8 cellular contexts compared by ENCODE assay signal in the genomic region with DNA sequence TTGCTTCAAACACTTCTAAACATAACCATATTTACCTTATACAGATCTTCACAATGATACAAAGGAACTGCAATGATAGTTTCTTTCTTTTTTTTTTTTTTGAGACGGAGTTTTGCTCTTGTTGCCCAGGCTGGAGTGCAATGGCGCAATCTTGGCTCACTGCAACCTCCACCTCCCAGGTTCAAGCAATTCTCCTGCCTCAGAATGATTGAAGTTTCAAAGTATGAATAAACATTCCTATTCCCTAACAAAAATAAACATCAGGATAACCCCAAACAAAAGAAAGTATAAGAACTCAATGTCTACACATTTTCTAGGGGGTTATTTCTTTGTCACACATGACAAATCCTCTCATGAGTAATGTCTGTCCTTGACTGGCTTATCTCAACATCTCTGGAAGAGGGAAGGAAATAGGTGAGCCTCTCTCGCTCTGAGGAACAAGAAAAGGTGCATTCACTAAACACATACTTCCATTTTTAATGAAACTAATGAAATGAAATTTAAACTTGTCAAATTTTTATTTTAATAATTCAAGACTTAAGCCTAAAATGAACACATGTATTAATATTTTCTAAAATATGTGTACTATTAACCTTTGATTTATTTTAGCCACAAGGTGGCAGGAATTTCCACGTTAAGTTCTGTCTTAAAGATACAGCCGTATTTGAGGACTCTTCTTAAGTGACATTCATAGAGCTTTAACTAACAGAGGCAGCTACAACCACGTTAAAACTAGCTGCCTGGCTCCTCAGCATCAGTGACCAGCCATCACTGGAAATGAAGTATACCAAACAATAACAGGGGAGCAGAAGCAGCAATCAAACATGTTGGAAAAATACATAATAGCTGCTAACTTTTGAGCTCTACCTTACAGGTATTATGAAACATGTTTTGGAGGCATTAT. TPM values are rescaled to one million over a fixed set of nuclear protein-coding genes. Genes with fewer than 3 reads are reported as not detected.
DNase-seq lines count a peak whose midpoint lies in the region; ATAC-seq and TF ChIP-seq lines count a peak whose summit lies in the region.

No MANE protein-coding gene starts in this region.

- peak; percentile 41 for TF ChIP-seq RAD21 in IMR-90 (IDR thresholded peaks at IDR 0.05; ENCODE audit: low read length)

- peak overlapping the region; percentile 34; the same call in 1 of the 2 replicates for H3K4ac ChIP-seq in IMR-90 (ENCODE audit: low read depth, low read length)

- DNase-seq in ACHN (peak; percentile 65), G401 (ENCODE audit: low spot score) (peak; percentile 11), IMR-90 (peak; percentile 56), lower lobe of right lung (no peak), transverse colon (no peak), nucleus accumbens (lab: John Stamatoyannopoulos, UW) (no peak), activated gamma-delta T cell treated with Interleukin-2 at 50 U/mL for 16 hours (no peak)
- DNase-seq in activated CD8-positive, alpha-beta T cell treated with anti-CD3 and anti-CD28 coated beads for 36 hours: no peak

- H2AK9ac ChIP-seq in IMR-90 (replicated peaks; ENCODE audit: low read depth, low read length, poor library complexity): no peak overlapping the region

- peaks cover 7% of the 10 kb centered on the region for H3K9me1 ChIP-seq in IMR-90 (ENCODE audit: insufficient read depth, low read length)

- 0 out of 2 replicates have a peak overlapping the region, but pooled peaks have one; percentile 7 for H2BK120ac ChIP-seq in IMR-90 (ENCODE audit: low read depth, low read length)

- in situ Hi-C loops in ACHN (cut with HindIII; ENCODE audit: low pct_ligation_motif_present, low pct_unique_long_range_greater_than_20kb, low sequenced_read_pairs): no loop called here
- in situ Hi-C loops in G401 (cut with HindIII; ENCODE audit: low sequenced_read_pairs): no loop called here
- in situ Hi-C loops in IMR-90 (cut with MboI; ENCODE audit: low sequenced_read_pairs): no loop called here
- in situ Hi-C loops in transverse colon (cut with MboI; ENCODE audit: low pct_ligation_motif_present in 1 of 4, low pct_unique_long_range_greater_than_20kb in 1 of 4, low sequenced_read_pairs in 3 of 4): no loop called here

- dilution Hi-C loops in IMR-90 (cut with HindIII; ENCODE audit: low sequenced_read_pairs, unreplicated experiment): no loop called here

- peak; percentile 43 for TF ChIP-seq CTCF in IMR-90 (conservative IDR thresholded peaks at IDR 0.05; ENCODE audit: low read depth, low read length)
- TF ChIP-seq CTCF in activated CD8-positive, alpha-beta T cell treated with anti-CD3 and anti-CD28 coated beads for 36 hours (IDR thresholded peaks at IDR 0.05): peak; percentile 75
- TF ChIP-seq CTCF in lower lobe of right lung (IDR thresholded peaks at IDR 0.05): peak; percentile 23
- peak in 2 of 5 experiments; percentile 9 to 14 for TF ChIP-seq CTCF in transverse colon (IDR thresholded peaks at IDR 0.05)

- H3K4me1 Mint-ChIP-seq in activated CD8-positive, alpha-beta T cell treated with anti-CD3 and anti-CD28 coated beads for 36 hours (ENCODE audit: low read depth): peaks cover 18% of the 10 kb centered on the region

- CTCF ChIA-PET in IMR-90 (lab: Yijun Ruan, JAX): interaction anchor here (0.6 to 1.5 kb wide), 5 partner anchors 10 to 82 kb away, joined by 3 to 5 read pairs (median 3); no protein-coding TSS in a partner anchor
- CTCF ChIA-PET in activated CD8-positive, alpha-beta T cell treated with anti-CD3 and anti-CD28 coated beads for 36 hours (lab: Charles Lee): interaction anchor here (0.6 to 2.3 kb wide), 45 partner anchors 8 to 192 kb away, joined by 3 to 55 read pairs (median 5); no protein-coding TSS in a partner anchor

- H3K18ac ChIP-seq in IMR-90 (ENCODE audit: low read depth, low read length): no peak overlapping the region

- no peak for TF ChIP-seq EP300 in transverse colon (IDR thresholded peaks at IDR 0.05; ENCODE audit: low read depth)

- POLR2A ChIA-PET in IMR-90 (lab: Charles Lee; ENCODE audit: unreplicated experiment): no interaction called here
- POLR2A ChIA-PET in activated CD8-positive, alpha-beta T cell treated with anti-CD3 and anti-CD28 coated beads for 36 hours (lab: Charles Lee): interaction anchor here (0.9 to 1.3 kb wide), 3 partner anchors 16 to 84 kb away, joined by 3 to 5 read pairs (median 4); partner anchors contain the start of gene MALSU1

- no peak overlapping the region for H3K4me3 ChIP-seq in IMR-90 (ENCODE audit: insufficient read depth, low read depth, low read length)
- no peak overlapping the region for H3K4me3 ChIP-seq in lower lobe of right lung
- no peak overlapping the region for H3K4me3 ChIP-seq in transverse colon

- intact Hi-C loops in IMR-90 (cut with micrococcal nuclease) (no loop called here), lower lobe of right lung (cut with DNase I) (no loop called here), transverse colon (cut with DNase I; ENCODE audit: low total_unique reads) (no loop called here)
- intact Hi-C loops in activated CD8-positive, alpha-beta T cell treated with anti-CD3 and anti-CD28 coated beads for 36 hours (cut with micrococcal nuclease): loop anchor here (2.0 to 10.0 kb wide), 4 partner anchors 15 to 177 kb away; partner anchors contain the start of gene TRA2A

- peak overlapping the region; percentile 38; the same call in 1 of the 2 replicates for H3K4me2 ChIP-seq in IMR-90 (ENCODE audit: low read depth, low read length)

- H2AFZ ChIP-seq in IMR-90 (replicated peaks; ENCODE audit: low read length, poor library complexity): no peak overlapping the region

- H4K8ac ChIP-seq in IMR-90 (ENCODE audit: low read depth in 2 of 2, low read length in 2 of 2): peak overlapping the region in 1 of 2 experiments; percentile 23; a peak in 1 of 4 replicates

- no peak overlapping the region for H3K9ac ChIP-seq in IMR-90 (ENCODE audit: low read depth, low read length)

- peaks cover 12% of the 10 kb centered on the region for H3K27me3 Mint-ChIP-seq in activated CD8-positive, alpha-beta T cell treated with anti-CD3 and anti-CD28 coated beads for 36 hours

- H3K9me3 Mint-ChIP-seq in activated CD8-positive, alpha-beta T cell treated with anti-CD3 and anti-CD28 coated beads for 36 hours: peaks cover 3% of the 10 kb centered on the region

- peaks cover 2% of the 10 kb centered on the region for H3K36me3 Mint-ChIP-seq in activated CD8-positive, alpha-beta T cell treated with anti-CD3 and anti-CD28 coated beads for 36 hours (ENCODE audit: low read depth)

- TF ChIP-seq POLR2A in IMR-90 (IDR thresholded peaks at IDR 0.05; ENCODE audit: low read depth, low read length) (no peak), transverse colon (IDR thresholded peaks at IDR 0.05) (no peak)

- H2BK5ac ChIP-seq in IMR-90 (ENCODE audit: low read depth, low read length, poor library complexity, severe bottlenecking): peak overlapping the region; percentile 9

- peaks cover 18% of the 10 kb centered on the region; the same call in 1 of the 2 replicates for H4K20me1 ChIP-seq in IMR-90 (ENCODE audit: insufficient read depth, low read length)

- H3K4me3 Mint-ChIP-seq in activated CD8-positive, alpha-beta T cell treated with anti-CD3 and anti-CD28 coated beads for 36 hours: no peak overlapping the region

- BruUV-seq in IMR-90 (replicated peaks; lab: Mats Ljungman, UMichigan): no TSS peak

- H3K4me1 ChIP-seq in IMR-90 (ENCODE audit: control insufficient read depth, insufficient read depth, low read length): peaks cover 5% of the 10 kb centered on the region
- peaks cover 6% of the 10 kb centered on the region for H3K4me1 ChIP-seq in lower lobe of right lung
- H3K4me1 ChIP-seq in transverse colon: no peaks in the 10 kb centered on the region

- no peak overlapping the region for H3K27ac ChIP-seq in IMR-90 (ENCODE audit: insufficient read depth, low read length)
- H3K27ac ChIP-seq in lower lobe of right lung: no peak overlapping the region
- no peak overlapping the region for H3K27ac ChIP-seq in transverse colon

- H3K56ac ChIP-seq in IMR-90 (ENCODE audit: extremely low read depth, insufficient read depth, low read length): no peak overlapping the region

- no CpG with 5 or more reads among the region's 6 CpGs for whole genome bisulfite sequencing in IMR-90 (ENCODE audit: extremely low coverage in 2 of 2, insufficient read length in 1 of 2), 2 experiments
- 19 to 23% methylated on average over 6 of the region's 6 CpGs for WGBS in transverse colon (ENCODE audit: low coverage in 1 of 2), 2 donors

- H2BK20ac ChIP-seq in IMR-90 (ENCODE audit: low read depth, low read length): peak overlapping the region; percentile 30; the same call in 1 of the 2 replicates

- peak; percentile 54 for ATAC-seq in IMR-90 (ENCODE audit: low read depth)
- peak; percentile 52 for ATAC-seq in activated CD8-positive, alpha-beta T cell treated with anti-CD3 and anti-CD28 coated beads for 36 hours
- peak; percentile 46 to 87 for ATAC-seq in lower lobe of right lung

- H2BK15ac ChIP-seq in IMR-90 (ENCODE audit: low read depth, low read length): no peak overlapping the region

- H3K23ac ChIP-seq in IMR-90 (ENCODE audit: low read depth, low read length): no peak overlapping the region

- H3K9me3 ChIP-seq in IMR-90 (ENCODE audit: control insufficient read depth, insufficient read depth, low read length): no peaks in the 10 kb centered on the region
- no peaks in the 10 kb centered on the region for H3K9me3 ChIP-seq in lower lobe of right lung
- no peaks in the 10 kb centered on the region for H3K9me3 ChIP-seq in transverse colon

- no peak overlapping the region for H4K91ac ChIP-seq in IMR-90 (ENCODE audit: insufficient read depth, low read depth, low read length)

- peaks cover 27 to 70% of the 10 kb centered on the region in 2 experiments for H3K79me1 ChIP-seq in IMR-90 (ENCODE audit: low read depth in 1 of 2, low read length in 2 of 2)

- H3K14ac ChIP-seq in IMR-90 (replicated peaks; ENCODE audit: low read depth, low read length): no peak overlapping the region; the same call in 1 of the 2 replicates

- H3K36me3 ChIP-seq in IMR-90 (ENCODE audit: control insufficient read depth, insufficient read depth, low read length) (peaks cover 2% of the 10 kb centered on the region), lower lobe of right lung (no peaks in the 10 kb centered on the region), transverse colon (no peaks in the 10 kb centered on the region)

- H3K27me3 ChIP-seq in IMR-90 (ENCODE audit: control insufficient read depth, insufficient read depth, low read length) (no peaks in the 10 kb centered on the region), lower lobe of right lung (ENCODE audit: low read depth) (no peaks in the 10 kb centered on the region), transverse colon (peaks cover 6% of the 10 kb centered on the region)

- H2AK5ac ChIP-seq in IMR-90 (ENCODE audit: low read depth, low read length): peak overlapping the region; percentile 82; the same call in 1 of the 2 replicates

- H4K5ac ChIP-seq in IMR-90 (ENCODE audit: low read depth, low read length): no peak overlapping the region

- no peak overlapping the region for H3K27ac Mint-ChIP-seq in activated CD8-positive, alpha-beta T cell treated with anti-CD3 and anti-CD28 coated beads for 36 hours

RNA-seq across cellular contexts. Expression of gene MALSU1, which starts 58.3 kb away (rescaled TPM):
- total RNA-seq in G401 (2014; rRNA removed; shearing (Covaris generic)): 62.6 and 73.2 TPM in 2 replicates
- total RNA-seq in IMR-90 (2012; rRNA removed) (30.5 and 47.8 TPM in 2 replicates), lower lobe of right lung (41.4 TPM), transverse colon (100 to 1,000 TPM in 1 of 4 donors, 10 to 100 TPM in 2, not detected in 1; 26.2 to 165 (median 50.1) TPM)
- 36.0 and 54.4 TPM in 2 replicates for polyA plus RNA-seq in IMR-90 (2012; rRNA removed)
- polyA plus RNA-seq in IMR-90 (2012; cell fraction: cytosol; rRNA removed): 95.4 and 113 TPM in 2 replicates
- polyA plus RNA-seq in IMR-90 (2012; cell fraction: nucleus; rRNA removed; ENCODE audit: low replicate concordance): 33.6 and 35.6 TPM in 2 replicates
- 100 to 1,000 TPM in 1 of 2 experiments, 10 to 100 TPM in 1; 99.1 to 101 TPM for total RNA-seq in activated CD8-positive, alpha-beta T cell treated with anti-CD3 and anti-CD28 coated beads for 36 hours

Comparison
In these comparisons a context has a peak if more than half of its experiments do, and no peak if none do; other contexts are left out.
1. DNase-seq: peak in ACHN (single experiment), G401 (single experiment) and IMR-90 (single experiment); none in activated CD8-positive, alpha-beta T cell treated with anti-CD3 and anti-CD28 coated beads for 36 hours (single experiment), lower lobe of right lung (single experiment), transverse colon (single experiment), nucleus accumbens (0 of 56) and activated gamma-delta T cell treated with Interleukin-2 at 50 U/mL for 16 hours (single experiment).
2. Peak in every context shown above with its lines, with median percentiles within 50 percentile points of each other: ATAC-seq.